24 cellular contexts compared by ENCODE assay signal in genomic region chr13:107587681-107588080, GRCh38.
"Had no signal": no experiment of that assay in that cellular context is flagged by ENCODE, and none has a peak within 500 bp of the region (broad histone marks: within the 10 kb centered on the region; RNA-seq: fewer than 3 reads in every experiment).

No MANE protein-coding gene starts in this region.

- H3K27me3 Mint-ChIP-seq: dendritic cell treated with granulocyte-macrophage colony-stimulating factor and Interleukin-4, amounts not matched to agents 40 ng/mL and 50 ng/mL, for 4 days; effector memory CD8-positive, alpha-beta T cell; naive B cell had no signal

- H3K36me3 ChIP-seq: colonic mucosa, esophagus squamous epithelium, gastrocnemius medialis, heart right ventricle, left lung, lower lobe of right lung had no signal

- H3K9me3 ChIP-seq: colonic mucosa, esophagus squamous epithelium, gastrocnemius medialis, heart right ventricle, left lung, lower lobe of right lung, mucosa of descending colon had no signal

- ATAC-seq: effector memory CD8-positive, alpha-beta T cell; esophagus mucosa; gastrocnemius medialis; heart right ventricle; left cardiac atrium; left lung; left ventricle myocardium superior; lower lobe of right lung; mucosa of descending colon; naive thymus-derived CD8-positive, alpha-beta T cell had no signal

- H3K9me3 Mint-ChIP-seq: dendritic cell treated with granulocyte-macrophage colony-stimulating factor and Interleukin-4, amounts not matched to agents 40 ng/mL and 50 ng/mL, for 4 days; mesothelial cell of epicardium; naive B cell had no signal

- H3K27me3 ChIP-seq: colonic mucosa, esophagus squamous epithelium, gastrocnemius medialis, heart right ventricle, left lung had no signal

- H3K4me3 ChIP-seq: colonic mucosa, esophagus squamous epithelium, gastrocnemius medialis, heart right ventricle, left lung, lower lobe of right lung, mucosa of descending colon had no signal

- DNase-seq: colonic mucosa; cortex of kidney; effector CD8-positive, alpha-beta T cell; effector memory CD8-positive, alpha-beta T cell; erythroblast; esophagus squamous epithelium; foreskin fibroblast; foreskin melanocyte; gastrocnemius medialis; glutamatergic neuron; head of caudate nucleus; heart right ventricle; hippocampal formation; left cardiac atrium; left lung; left ventricle myocardium superior; lower lobe of right lung; mesenchymal stem cell; mucosa of descending colon; naive B cell; naive thymus-derived CD8-positive, alpha-beta T cell had no signal

- H3K36me3 Mint-ChIP-seq: mesothelial cell of epicardium; naive B cell; naive thymus-derived CD8-positive, alpha-beta T cell had no signal

- H3K4me1 ChIP-seq: colonic mucosa, esophagus squamous epithelium, gastrocnemius medialis, heart right ventricle, left lung, lower lobe of right lung had no signal

- H3K27ac Mint-ChIP-seq: dendritic cell treated with granulocyte-macrophage colony-stimulating factor and Interleukin-4, amounts not matched to agents 40 ng/mL and 50 ng/mL, for 4 days; effector memory CD8-positive, alpha-beta T cell; mesothelial cell of epicardium; naive B cell; naive thymus-derived CD8-positive, alpha-beta T cell had no signal

- H3K4me3 Mint-ChIP-seq: dendritic cell treated with granulocyte-macrophage colony-stimulating factor and Interleukin-4, amounts not matched to agents 40 ng/mL and 50 ng/mL, for 4 days; effector memory CD8-positive, alpha-beta T cell; mesothelial cell of epicardium; naive B cell; naive thymus-derived CD8-positive, alpha-beta T cell had no signal

- H3K4me1 Mint-ChIP-seq: mesothelial cell of epicardium; naive B cell; naive thymus-derived CD8-positive, alpha-beta T cell had no signal
